Comparison of ENCODE assay signal across 21 cellular contexts in the genomic region with DNA sequence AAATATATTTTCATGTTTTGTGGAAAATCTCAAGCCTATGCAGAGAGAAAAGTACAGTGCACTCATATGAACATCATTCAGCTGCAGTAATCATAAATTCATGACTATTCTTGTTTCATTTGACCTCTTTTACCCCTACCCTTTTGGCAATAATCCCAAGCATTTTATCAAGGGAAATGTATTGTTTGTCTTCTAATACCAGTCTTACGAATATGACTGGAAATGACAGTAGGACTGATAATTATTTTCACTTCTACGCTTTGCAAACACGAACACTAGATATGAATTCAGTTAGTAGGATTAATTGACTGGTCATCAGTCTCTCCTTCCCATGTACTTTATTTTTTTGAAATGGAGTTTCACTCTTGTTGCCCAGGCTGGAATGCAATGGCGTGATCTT.
"Had no signal": no experiment of that assay in that cellular context is flagged by ENCODE, and none has a peak within 500 bp of the region (broad histone marks: within the 10 kb centered on the region; RNA-seq: fewer than 3 reads in every experiment).

No MANE protein-coding gene starts in this region.

- H3K36me3 ChIP-seq: thoracic aorta had no signal

- H3K9me3 Mint-ChIP-seq: dendritic cell treated with granulocyte-macrophage colony-stimulating factor and Interleukin-4, amounts not matched to agents 40 ng/mL and 50 ng/mL, for 4 days; stimulated activated naive B cell treated with anti-CD40 and anti-IgM and Interleukin-4, amounts not matched to agents 10 μg/mL and 1 μg/mL and 100 μg/mL, for 72 hours; stimulated activated naive CD8-positive, alpha-beta T cell treated with anti-CD3 and anti-CD28 coated beads, Interleukin-15, amount 100 ng/mL, for 72 hours had no signal

- H3K4me3 Mint-ChIP-seq: dendritic cell treated with granulocyte-macrophage colony-stimulating factor and Interleukin-4, amounts not matched to agents 40 ng/mL and 50 ng/mL, for 4 days; naive thymus-derived CD4-positive, alpha-beta T cell; stimulated activated naive B cell treated with anti-CD40 and anti-IgM and Interleukin-4, amounts not matched to agents 10 μg/mL and 1 μg/mL and 100 μg/mL, for 72 hours; stimulated activated naive CD8-positive, alpha-beta T cell treated with anti-CD3 and anti-CD28 coated beads, Interleukin-15, amount 100 ng/mL, for 72 hours had no signal

- ATAC-seq: esophagus mucosa; heart left ventricle; naive thymus-derived CD4-positive, alpha-beta T cell; right cardiac atrium; stimulated activated naive B cell treated with anti-CD40 and anti-IgM and Interleukin-4, amounts not matched to agents 10 μg/mL and 1 μg/mL and 100 μg/mL, for 72 hours; stimulated activated naive CD8-positive, alpha-beta T cell treated with anti-CD3 and anti-CD28 coated beads, Interleukin-15, amount 100 ng/mL, for 72 hours had no signal

- H3K27ac Mint-ChIP-seq: dendritic cell treated with granulocyte-macrophage colony-stimulating factor and Interleukin-4, amounts not matched to agents 40 ng/mL and 50 ng/mL, for 4 days; stimulated activated naive B cell treated with anti-CD40 and anti-IgM and Interleukin-4, amounts not matched to agents 10 μg/mL and 1 μg/mL and 100 μg/mL, for 72 hours; stimulated activated naive CD8-positive, alpha-beta T cell treated with anti-CD3 and anti-CD28 coated beads, Interleukin-15, amount 100 ng/mL, for 72 hours had no signal

- H3K4me1 Mint-ChIP-seq: stimulated activated naive CD8-positive, alpha-beta T cell treated with anti-CD3 and anti-CD28 coated beads, Interleukin-15, amount 100 ng/mL, for 72 hours had no signal

- H3K4me3 ChIP-seq: heart left ventricle, lower lobe of right lung, thoracic aorta, transverse colon had no signal

- H3K4me1 ChIP-seq: lower lobe of right lung had no signal

- FAIRE-seq: colon, frontal cortex had no signal

- H3K9me3 ChIP-seq: heart left ventricle, lower lobe of right lung, neutrophil, thoracic aorta, transverse colon had no signal

- H3K27me3 ChIP-seq: heart left ventricle, neutrophil, transverse colon had no signal

- H3K27ac ChIP-seq: heart left ventricle, lower lobe of right lung, neutrophil, thoracic aorta, transverse colon had no signal

- H3K27me3 Mint-ChIP-seq: dendritic cell treated with granulocyte-macrophage colony-stimulating factor and Interleukin-4, amounts not matched to agents 40 ng/mL and 50 ng/mL, for 4 days; naive thymus-derived CD4-positive, alpha-beta T cell; stimulated activated naive B cell treated with anti-CD40 and anti-IgM and Interleukin-4, amounts not matched to agents 10 μg/mL and 1 μg/mL and 100 μg/mL, for 72 hours; stimulated activated naive CD8-positive, alpha-beta T cell treated with anti-CD3 and anti-CD28 coated beads, Interleukin-15, amount 100 ng/mL, for 72 hours had no signal

- DNase-seq: cerebellar nuclear complex; heart left ventricle; hippocampal formation; kidney glomerular epithelial cell; lower lobe of right lung; naive thymus-derived CD4-positive, alpha-beta T cell; posterior cingulate gyrus; right cardiac atrium; stimulated activated CD4-positive, alpha-beta T cell treated with anti-CD3 and anti-CD28 coated beads, Interleukin-15, amount 100 ng/mL, for 24 hours; stimulated activated CD4-positive, alpha-beta T cell treated with anti-CD3 and anti-CD28 coated beads, Interleukin-1b, Interleukin-23, amount 100 ng/mL, for 48 hours; stimulated activated CD4-positive, alpha-beta T cell treated with anti-CD3 and anti-CD28 coated beads, Interleukin-4, amount 100 ng/mL, for 24 hours; stimulated activated naive B cell treated with anti-CD40 and anti-IgM and Interleukin-4, amounts not matched to agents 10 μg/mL and 1 μg/mL and 100 μg/mL, for 72 hours; stimulated activated naive CD8-positive, alpha-beta T cell treated with anti-CD3 and anti-CD28 coated beads, Interleukin-15, amount 100 ng/mL, for 72 hours; substantia nigra; transverse colon had no signal
